Comparison of ENCODE assay signal across 11 cellular contexts in genomic region chr2:101827246-101827645, GRCh38.
DNase-seq lines count a peak whose midpoint lies in the region; ATAC-seq, FAIRE-seq and TF ChIP-seq lines count a peak whose summit lies in the region.
"Had no signal": no experiment of that assay in that cellular context is flagged by ENCODE, and none has a peak within 500 bp of the region (broad histone marks: within the 10 kb centered on the region; RNA-seq: fewer than 3 reads in every experiment).

No MANE protein-coding gene starts in this region.

- FAIRE-seq in H54 (lab: Jason Lieb, UNC), result peak; percentile 87

- DNase-seq in ACHN, result peak; percentile 79
- peak; percentile 52 for DNase-seq in H54 (ENCODE audit: insufficient read length, low spot score)
- DNase-seq in amniotic epithelial cell (ENCODE audit: low read depth), result peak; percentile 98
- peak; percentile 98 for DNase-seq in iris pigment epithelial cell (ENCODE audit: low read depth)
- DNase-seq in DMS 273 (lab: John Stamatoyannopoulos, UW; ENCODE audit: unreplicated experiment), result no peak
- no peak for DNase-seq in GDM1 (lab: John Stamatoyannopoulos, UW)
- DNase-seq: activated T-cell treated with anti-CD3 and anti-CD28 coated beads, Interleukin-2, amount 50 U/mL, for 48 hours; stimulated activated CD4-positive, alpha-beta T cell treated with anti-CD3 and anti-CD28 coated beads, Interleukin-12 subunit alpha, Interleukin-12 subunit beta, amount 100 ng/mL, for 4 hours had no signal

- in situ Hi-C loops in ACHN (cut with HindIII; ENCODE audit: low pct_ligation_motif_present, low pct_unique_long_range_greater_than_20kb, low sequenced_read_pairs), result no loop called here

- no peak for TF ChIP-seq POLR2A in H54 (IDR thresholded peaks at IDR 0.05; ENCODE audit: low read depth, low read length)

- ATAC-seq in GM21515 (IDR thresholded peaks at IDR 0.05; ENCODE audit: unreplicated experiment), result no peak
- ATAC-seq in GM19452 (IDR thresholded peaks at IDR 0.05; ENCODE audit: unreplicated experiment), result no peak
- ATAC-seq: GM23338 had no signal

Comparison
In these comparisons a context has a peak if more than half of its experiments do, and no peak if none do; other contexts are left out.
1. DNase-seq: peak in ACHN (single experiment), H54 (single experiment), amniotic epithelial cell (single experiment) and iris pigment epithelial cell (single experiment); none in DMS 273 (single experiment) and GDM1 (single experiment).